In genomic region chr1:206110820-206111219, GRCh38 we compare ENCODE assay signal across 28 cellular contexts. TPM values are rescaled to one million over a fixed set of nuclear protein-coding genes. Genes with fewer than 3 reads are reported as not detected.
DNase-seq lines count a peak whose midpoint lies in the region; ATAC-seq, FAIRE-seq and TF ChIP-seq lines count a peak whose summit lies in the region.
"Had no signal": no experiment of that assay in that cellular context is flagged by ENCODE, and none has a peak within 500 bp of the region (broad histone marks: within the 10 kb centered on the region; RNA-seq: fewer than 3 reads in every experiment).

No MANE protein-coding gene starts in this region.

- ATAC-seq in left ventricle myocardium superior: no peak
- ATAC-seq: A549, HCT116 had no signal

- H3K4me3 ChIP-seq in right atrium auricular region: no peak overlapping the region
- H3K4me3 ChIP-seq in CD4-positive, alpha-beta memory T cell (ENCODE audit: low read length in 2 of 2): no peak overlapping the region
- H3K4me3 ChIP-seq: A549; BLaER1 treated with 17β-estradiol and CSF1 and Interleukin-3, amounts not matched to agents 10 nM and 100 nM; GM23248 had no signal

- no peak overlapping the region for H3K27ac ChIP-seq in right atrium auricular region
- no peak overlapping the region for H3K27ac ChIP-seq in CD4-positive, alpha-beta memory T cell (ENCODE audit: low read depth, low read length)
- H3K27ac ChIP-seq: A549; BLaER1 treated with 17β-estradiol and CSF1 and Interleukin-3, amounts not matched to agents 10 nM and 100 nM; GM23248 had no signal

- DNase-seq in right atrium auricular region (ENCODE audit: low spot score) (peak; percentile 23), left ventricle myocardium superior (no peak), osteocyte (ENCODE audit: extremely low spot score, unreplicated experiment) (peak; percentile 40), H54 (ENCODE audit: insufficient read length, low spot score) (no peak), NCI-H524 (lab: John Stamatoyannopoulos, UW) (no peak)
- peak; percentile 35 for DNase-seq in activated CD8-positive, alpha-beta memory T cell treated with anti-CD3 and anti-CD28 coated beads, Interleukin-2, amount 50 U/mL, for 48 hours
- no peak for DNase-seq in CD4-positive, alpha-beta memory T cell
- DNase-seq: 8988T; ACHN; AML-193; BE2C; Calu3; CD4-positive, alpha-beta T cell; COR-L47; DMS53; DMS79 treated with DMSO at 0.1 percent for 48 hours; GF-D8; GM23248; H9 had no signal

- no peak for TF ChIP-seq CTCF in right atrium auricular region (IDR thresholded peaks at IDR 0.05)
- TF ChIP-seq CTCF in osteocyte (IDR thresholded peaks at IDR 0.05): no peak

- POLR2A ChIA-PET in CD4-positive, alpha-beta memory T cell (lab: Charles Lee; ENCODE audit: partially characterized antibody): no interaction called here

- no peak for TF ChIP-seq POLR2A in H54 (IDR thresholded peaks at IDR 0.05; ENCODE audit: low read depth, low read length)

- no peaks in the 10 kb centered on the region for H3K4me1 ChIP-seq in right atrium auricular region
- H3K4me1 ChIP-seq in CD4-positive, alpha-beta memory T cell (ENCODE audit: insufficient read depth, low read length): no peaks in the 10 kb centered on the region
- H3K4me1 ChIP-seq: A549, BE2C had no signal

- no peak overlapping the region for H3K4me3 Mint-ChIP-seq in osteocyte (ENCODE audit: unreplicated experiment)
- no peak overlapping the region for H3K4me3 Mint-ChIP-seq in CD4-positive, alpha-beta memory T cell
- H3K4me3 Mint-ChIP-seq: CD14-positive monocyte; CD4-positive, alpha-beta T cell; H9 had no signal

- H3K9me3 ChIP-seq in right atrium auricular region: no peaks in the 10 kb centered on the region
- H3K9me3 ChIP-seq in CD4-positive, alpha-beta memory T cell (ENCODE audit: control insufficient read depth in 1 of 2, low read length in 2 of 2): no peaks in the 10 kb centered on the region
- H3K9me3 ChIP-seq: A549; BE2C; BLaER1 treated with 17β-estradiol and CSF1 and Interleukin-3, amounts not matched to agents 10 nM and 100 nM had no signal

- CTCF ChIA-PET in CD4-positive, alpha-beta memory T cell (lab: Charles Lee; ENCODE audit: partially characterized antibody): interaction anchor here (0.8 to 11.5 kb wide), 6 partner anchors 9 to 128 kb away, joined by 3 to 182 read pairs (median 3); no protein-coding TSS in a partner anchor

- no peaks in the 10 kb centered on the region for H3K36me3 ChIP-seq in right atrium auricular region
- H3K36me3 ChIP-seq in CD4-positive, alpha-beta memory T cell (ENCODE audit: insufficient read depth, low read length): no peaks in the 10 kb centered on the region
- H3K36me3 ChIP-seq: BE2C; BLaER1 treated with 17β-estradiol and CSF1 and Interleukin-3, amounts not matched to agents 10 nM and 100 nM had no signal

- no peaks in the 10 kb centered on the region for H3K27me3 ChIP-seq in right atrium auricular region
- H3K27me3 ChIP-seq in CD4-positive, alpha-beta memory T cell (ENCODE audit: insufficient read depth, low read length): no peaks in the 10 kb centered on the region

- no peak for FAIRE-seq in H54 (lab: Jason Lieb, UNC)
- FAIRE-seq: A549, GM12891, GM18507, H1 had no signal

- no peak overlapping the region for H3K27ac Mint-ChIP-seq in osteocyte (ENCODE audit: unreplicated experiment)
- H3K27ac Mint-ChIP-seq in CD4-positive, alpha-beta memory T cell: no peak overlapping the region
- H3K27ac Mint-ChIP-seq: CD14-positive monocyte; CD4-positive, alpha-beta T cell; H9 had no signal

- no peaks in the 10 kb centered on the region for H3K36me3 Mint-ChIP-seq in osteocyte (ENCODE audit: unreplicated experiment)
- no peaks in the 10 kb centered on the region for H3K36me3 Mint-ChIP-seq in CD4-positive, alpha-beta memory T cell
- H3K36me3 Mint-ChIP-seq: CD14-positive monocyte had no signal

- peaks cover 28% of the 10 kb centered on the region for H3K27me3 Mint-ChIP-seq in osteocyte (ENCODE audit: unreplicated experiment)
- peaks cover 4 to 7% of the 10 kb centered on the region in 2 donors for H3K27me3 Mint-ChIP-seq in CD4-positive, alpha-beta memory T cell

- H3K9me3 Mint-ChIP-seq in osteocyte (ENCODE audit: unreplicated experiment): no peaks in the 10 kb centered on the region
- H3K9me3 Mint-ChIP-seq in CD4-positive, alpha-beta memory T cell: peaks cover 0 to 2% (median 0%) of the 10 kb centered on the region in 8 donors
- H3K9me3 Mint-ChIP-seq: CD14-positive monocyte; CD4-positive, alpha-beta T cell; H9 had no signal

- intact Hi-C loops in left ventricle myocardium superior (cut with micrococcal nuclease): no loop called here
- intact Hi-C loops in CD4-positive, alpha-beta memory T cell (cut with micrococcal nuclease): no loop called here

- H3K4me1 Mint-ChIP-seq in osteocyte (ENCODE audit: unreplicated experiment): no peaks in the 10 kb centered on the region
- H3K4me1 Mint-ChIP-seq in CD4-positive, alpha-beta memory T cell: peaks cover 0 to 11% (median 0%) of the 10 kb centered on the region in 4 donors

RNA-seq across cellular contexts. Expression of gene AVPR1B, which starts 6.4 kb away (rescaled TPM):
- total RNA-seq in right atrium auricular region (not detected), left ventricle myocardium superior (not detected), osteocyte (not detected in 2 replicates)
- not detected for total RNA-seq in CD4-positive, alpha-beta memory T cell
- not detected for polyA plus RNA-seq in CD4-positive, alpha-beta memory T cell
- total RNA-seq: Calu3; CD4-positive, alpha-beta T cell; Daoy; G401; GM23248; H9 had no signal
- polyA plus RNA-seq: A549, CD14-positive monocyte, GM23248 had no signal

RNA-seq across cellular contexts. Expression of gene RHEX, which starts 57.8 kb away (rescaled TPM):
- not detected for total RNA-seq in right atrium auricular region
- 1.0 TPM for total RNA-seq in left ventricle myocardium superior
- not detected in 2 replicates for total RNA-seq in osteocyte
- under 1 TPM; 0.55 TPM for total RNA-seq in CD4-positive, alpha-beta memory T cell
- polyA plus RNA-seq in CD4-positive, alpha-beta memory T cell: under 1 TPM in 1 of 2 donors, not detected in 1; 0.30 TPM
- total RNA-seq: CD4-positive, alpha-beta T cell; Daoy; G401; GM23248; H1; H9 had no signal
- polyA plus RNA-seq: A549, CD14-positive monocyte, GM23248, H1 had no signal

Comparison
In these comparisons a context has a peak if more than half of its experiments do, and no peak if none do; other contexts are left out.
1. DNase-seq: peak in right atrium auricular region (single experiment), activated CD8-positive, alpha-beta memory T cell treated with anti-CD3 and anti-CD28 coated beads, Interleukin-2, amount 50 U/mL, for 48 hours (single experiment) and osteocyte (single experiment); none in left ventricle myocardium superior (single experiment), H54 (single experiment), NCI-H524 (0 of 2) and CD4-positive, alpha-beta memory T cell (0 of 5).